In genomic region chr22:43811777-43812148, GRCh38 we compare ENCODE assay signal across 9 cellular contexts. TPM values are rescaled to one million over a fixed set of nuclear protein-coding genes. Genes with fewer than 3 reads are reported as not detected.
DNase-seq lines count a peak whose midpoint lies in the region; ATAC-seq and TF ChIP-seq lines count a peak whose summit lies in the region.
"Had no signal": no experiment of that assay in that cellular context is flagged by ENCODE, and none has a peak within 500 bp of the region (broad histone marks: within the 10 kb centered on the region; RNA-seq: fewer than 3 reads in every experiment).

No MANE protein-coding gene starts in this region.

- H3K27ac ChIP-seq in DOHH2 (ENCODE audit: low read depth, low read length) = no peak overlapping the region
- peak overlapping the region; percentile 66 for H3K27ac ChIP-seq in parathyroid adenoma

- H3K9me3 ChIP-seq in DOHH2 (ENCODE audit: control insufficient read depth, insufficient read depth, low read length) (no peaks in the 10 kb centered on the region), T-helper 17 cell (ENCODE audit: control insufficient read depth, low read length, poor library complexity, severe bottlenecking) (no peaks in the 10 kb centered on the region), parathyroid adenoma (ENCODE audit: control insufficient read depth, low read length) (no peaks in the 10 kb centered on the region)

- no peaks in the 10 kb centered on the region for H4K20me1 ChIP-seq in DOHH2 (ENCODE audit: control insufficient read depth, insufficient read depth, low read depth, low read length)

- H3K36me3 ChIP-seq in DOHH2 (ENCODE audit: control insufficient read depth, low read length) = peaks cover 4% of the 10 kb centered on the region; the same call in 1 of the 2 replicates
- no peaks in the 10 kb centered on the region for H3K36me3 ChIP-seq in parathyroid adenoma (ENCODE audit: control insufficient read depth, insufficient read depth, low read length)

- H3K79me2 ChIP-seq in DOHH2 (ENCODE audit: control insufficient read depth, low read length) (peaks cover 13% of the 10 kb centered on the region), parathyroid adenoma (no peaks in the 10 kb centered on the region)

- H3K27me3 ChIP-seq in DOHH2 (ENCODE audit: control insufficient read depth, low read length) (peaks cover 6% of the 10 kb centered on the region; the same call in 1 of the 2 replicates), parathyroid adenoma (ENCODE audit: control insufficient read depth, insufficient read depth, low read length) (no peaks in the 10 kb centered on the region)

- H2AFZ ChIP-seq in parathyroid adenoma = peak overlapping the region; percentile 92

- H3K4me3 Mint-ChIP-seq in T-helper 17 cell = peak overlapping the region; percentile 95

- H3K4me2 ChIP-seq in DOHH2 (ENCODE audit: low read length) = peak overlapping the region; percentile 99
- H3K4me2 ChIP-seq in parathyroid adenoma (ENCODE audit: low read length) = peak overlapping the region; percentile 80

- H3K4me3 ChIP-seq in DOHH2 (ENCODE audit: low read length) (peak overlapping the region; percentile 99), fibroblast of mammary gland (ENCODE audit: control insufficient read depth, low read depth, low read length) (peak overlapping the region; percentile 71), parathyroid adenoma (ENCODE audit: low read depth, low read length) (peak overlapping the region; percentile 86)

- H3K9ac ChIP-seq in parathyroid adenoma = no peak overlapping the region

- peaks cover 15% of the 10 kb centered on the region for H3K4me1 ChIP-seq in DOHH2 (ENCODE audit: control insufficient read depth, low read length)
- peaks cover 5% of the 10 kb centered on the region for H3K4me1 ChIP-seq in parathyroid adenoma

- no peak for DNase-seq in T-helper 17 cell
- peak; percentile 62 for DNase-seq in fibroblast of mammary gland (ENCODE audit: low read depth)
- no peak for DNase-seq in effector CD4-positive, alpha-beta T cell
- no peak for DNase-seq in GM19238 (ENCODE audit: insufficient read length, low spot score)
- DNase-seq in NCI-H1694 (lab: John Stamatoyannopoulos, UW) = no peak

- TF ChIP-seq CTCF in DOHH2 (IDR thresholded peaks at IDR 0.05; ENCODE audit: low read depth, low read length, poor library complexity, severe bottlenecking) = no peak
- TF ChIP-seq CTCF in fibroblast of mammary gland (conservative IDR thresholded peaks at IDR 0.05; ENCODE audit: control insufficient read depth, insufficient read depth, low read depth, low read length) = no peak
- TF ChIP-seq CTCF in parathyroid adenoma (IDR thresholded peaks at IDR 0.05) = no peak

- ATAC-seq in HG02852 (IDR thresholded peaks at IDR 0.05; ENCODE audit: unreplicated experiment) (peak; percentile 19), T-helper 17 cell (peak; percentile 32)

- H3K27ac Mint-ChIP-seq in T-helper 17 cell = peak overlapping the region; percentile 95

- H3K9me2 ChIP-seq in DOHH2 (replicated peaks; ENCODE audit: control insufficient read depth, low read length) = no peaks in the 10 kb centered on the region

- H3K36me3 Mint-ChIP-seq in T-helper 17 cell (ENCODE audit: low read depth) = peaks cover 2% of the 10 kb centered on the region

- H3K4me1 Mint-ChIP-seq in T-helper 17 cell = peaks cover 25% of the 10 kb centered on the region

- H3K27me3 Mint-ChIP-seq in T-helper 17 cell = peaks cover 17% of the 10 kb centered on the region

- peaks cover 4% of the 10 kb centered on the region; the same call in 1 of the 2 replicates for H3F3A ChIP-seq in DOHH2 (ENCODE audit: control insufficient read depth, insufficient read depth)

RNA-seq across cellular contexts. Expression of gene EFCAB6, which starts 0.3 kb away (rescaled TPM):
- under 1 TPM in 1 of 2 donors, not detected in 1; 0.16 TPM for total RNA-seq in T-helper 17 cell
- total RNA-seq: T-helper 1 cell treated with Interleukin-12 subunit alpha and Interleukin-12 subunit beta and Interleukin-4 antibody, amounts not matched to agents 30 ng/mL and 1 ng/mL, for 36 hours had no signal

RNA-seq across cellular contexts. Expression of gene SULT4A1, which starts 50.5 kb away (rescaled TPM):
- total RNA-seq in T-helper 17 cell = not detected
- total RNA-seq: T-helper 1 cell treated with Interleukin-12 subunit alpha and Interleukin-12 subunit beta and Interleukin-4 antibody, amounts not matched to agents 30 ng/mL and 1 ng/mL, for 36 hours had no signal
